Comparison of ENCODE assay signal across 9 cellular contexts in genomic region chr14:68968721-68969120, GRCh38. TPM values are rescaled to one million over a fixed set of nuclear protein-coding genes. Genes with fewer than 3 reads are reported as not detected.
DNase-seq lines count a peak whose midpoint lies in the region; ATAC-seq and TF ChIP-seq lines count a peak whose summit lies in the region.
"Had no signal": no experiment of that assay in that cellular context is flagged by ENCODE, and none has a peak within 500 bp of the region (broad histone marks: within the 10 kb centered on the region; RNA-seq: fewer than 3 reads in every experiment).

No MANE protein-coding gene starts in this region.

- H4K8ac ChIP-seq in H9 (replicated peaks; ENCODE audit: insufficient read length, low read depth, low read length), result no peak overlapping the region

- no CpG with 5 or more reads among the region's 4 CpGs for WGBS in H9 (ENCODE audit: extremely low coverage, insufficient read length, low lambda C conversion rate)
- 56 to 90% methylated on average over 1 to 4 of the region's 4 CpGs for WGBS in esophagus squamous epithelium, 2 donors
- WGBS in spleen, 5 donors, result 81 to 90% (median 89%) methylated on average over 4 of the region's 4 CpGs

- H3K27ac Mint-ChIP-seq in H9 (peak overlapping the region in 2 of 3 experiments; percentile 22 to 76; a peak in 2 of 7 replicates), T-cell (peak overlapping the region; percentile 99)

- H3K4ac ChIP-seq in H9 (ENCODE audit: low read depth, low read length), result no peak overlapping the region

- H2AK5ac ChIP-seq in H9 (ENCODE audit: insufficient read length, low read length), result no peak overlapping the region

- H3K36me3 Mint-ChIP-seq in H9 (ENCODE audit: insufficient read depth in 1 of 3, low read depth in 3 of 3) (peaks cover 15 to 30% (median 29%) of the 10 kb centered on the region in 3 experiments), T-cell (peaks cover 17% of the 10 kb centered on the region)

- no peak overlapping the region for H2BK15ac ChIP-seq in H9 (ENCODE audit: low read depth, low read length)

- no peaks in the 10 kb centered on the region for H3K27me3 ChIP-seq in H9 (ENCODE audit: insufficient read depth, low read length)
- no peaks in the 10 kb centered on the region for H3K27me3 ChIP-seq in esophagus squamous epithelium
- H3K27me3 ChIP-seq in spleen (replicated peaks in 1 of 7), result no peaks in the 10 kb centered on the region

- no peak overlapping the region for H3K4me3 ChIP-seq in esophagus squamous epithelium
- no peak overlapping the region for H3K4me3 ChIP-seq in spleen

- H3K79me2 ChIP-seq in H9 (ENCODE audit: insufficient read depth, low read length), result peaks cover 80% of the 10 kb centered on the region; the same call in 1 of the 2 replicates

- no peak overlapping the region for H3T11ph ChIP-seq in H9 (ENCODE audit: low read length)

- no peak overlapping the region for H3K9ac ChIP-seq in H9 (ENCODE audit: extremely low read depth, insufficient read length, low read length)

- peaks cover 17% of the 10 kb centered on the region for H3K79me1 ChIP-seq in H9 (ENCODE audit: insufficient read depth, low read depth, low read length, poor library complexity, severe bottlenecking)

- ATAC-seq in T-cell (replicated peaks in 1 of 4), result no peak

- no peak overlapping the region for H3K4me3 Mint-ChIP-seq in H9
- H3K4me3 Mint-ChIP-seq in T-cell, result peak overlapping the region; percentile 17 to 84 (median 72)

- H3K4me1 ChIP-seq in H9 (ENCODE audit: insufficient read depth, low read length) (peaks cover 22% of the 10 kb centered on the region), esophagus squamous epithelium (peaks cover 28 to 100% (median 65%) of the 10 kb centered on the region in 3 donors), spleen (peaks cover 9 to 95% (median 61%) of the 10 kb centered on the region in 6 donors)

- peaks cover 0 to 23% (median 2%) of the 10 kb centered on the region in 3 donors for H3K36me3 ChIP-seq in esophagus squamous epithelium
- H3K36me3 ChIP-seq in spleen, result peaks cover 0 to 28% (median 3%) of the 10 kb centered on the region in 6 donors

- H4K20me1 ChIP-seq in H9 (ENCODE audit: control insufficient read depth, insufficient read depth, insufficient read length), result no peaks in the 10 kb centered on the region

- TF ChIP-seq POLR2A in esophagus squamous epithelium (IDR thresholded peaks at IDR 0.05) (no peak), spleen (IDR thresholded peaks at IDR 0.05) (no peak)

- H3K18ac ChIP-seq in H9 (ENCODE audit: insufficient read length, low read depth, low read length), result no peak overlapping the region

- intact Hi-C loops in esophagus squamous epithelium (cut with DNase I) (no loop called here), spleen (cut with DNase I; ENCODE audit: low total_unique reads) (no loop called here)

- no peak overlapping the region for H2BK120ac ChIP-seq in H9 (ENCODE audit: low read depth, low read length, poor library complexity, severe bottlenecking)

- H2BK20ac ChIP-seq in H9 (ENCODE audit: low read depth, low read length, poor library complexity, severe bottlenecking), result no peak overlapping the region

- no peaks in the 10 kb centered on the region for H3K23me2 ChIP-seq in H9 (ENCODE audit: insufficient read length, low read depth, low read length, poor library complexity, severe bottlenecking)

- no peak for DNase-seq in H9
- DNase-seq in T-cell, result no peak
- DNase-seq in esophagus squamous epithelium (lab: John Stamatoyannopoulos, UW), result no peak
- peak; percentile 28 for DNase-seq in spleen
- DNase-seq in GM19238 (ENCODE audit: insufficient read length, low spot score), result no peak
- no peak for DNase-seq in NCI-H226
- no peak for DNase-seq in OCI-M1 (lab: John Stamatoyannopoulos, UW)
- DNase-seq: islet precursor cell, MV-4-11 had no signal

- H3K56ac ChIP-seq in H9 (ENCODE audit: insufficient read length, low read depth, low read length), result no peak overlapping the region

- H2AFZ ChIP-seq in H9 (ENCODE audit: low read length), result no peak overlapping the region

- no peaks in the 10 kb centered on the region for H3K27me3 Mint-ChIP-seq in H9 (ENCODE audit: low read depth)
- no peaks in the 10 kb centered on the region for H3K27me3 Mint-ChIP-seq in T-cell

- TF ChIP-seq CTCF in H9 (conservative IDR thresholded peaks at IDR 0.05), result no peak
- no peak for TF ChIP-seq CTCF in esophagus squamous epithelium (IDR thresholded peaks at IDR 0.05)
- TF ChIP-seq CTCF in spleen (IDR thresholded peaks at IDR 0.05 in 8 of 11, conservative IDR thresholded peaks at IDR 0.05 in 3 of 11), result no peak

- CTCF ChIA-PET in T-cell (lab: Charles Lee), result interaction anchor here in 1 of 2 donors (1.5 kb wide), 1 partner anchor 57 kb away, joined by 4 read pairs; no protein-coding TSS in a partner anchor

- no peak overlapping the region for H4K5ac ChIP-seq in H9 (ENCODE audit: insufficient read length, low read depth, low read length)

- H4K91ac ChIP-seq in H9 (ENCODE audit: insufficient read length, low read depth, low read length), result no peak overlapping the region

- H3K27ac ChIP-seq in H9 (ENCODE audit: insufficient read length, low read depth, low read length) (no peak overlapping the region), esophagus squamous epithelium (peak overlapping the region in 3 of 4 donors; percentile 57 to 97 (median 97)), spleen (peak overlapping the region in 5 of 8 donors; percentile 29 to 75 (median 62))

- H3K14ac ChIP-seq in H9 (ENCODE audit: insufficient read depth, low read length), result no peak overlapping the region; the same call in 1 of the 2 replicates

- POLR2A ChIA-PET in T-cell (lab: Charles Lee), result interaction anchor here (1.1 to 1.6 kb wide), 2 partner anchors 9 to 11 kb away, joined by 4 to 6 read pairs; partner anchors contain the start of gene ACTN1 (in 1 of the 2)

- no peak overlapping the region for H2BK5ac ChIP-seq in H9 (ENCODE audit: insufficient read length, low read length)

- H3K9me3 Mint-ChIP-seq in H9 (no peaks in the 10 kb centered on the region), T-cell (peaks cover 0 to 4% (median 0%) of the 10 kb centered on the region in 3 donors)

- H3K4me1 Mint-ChIP-seq in H9 (peaks cover 75 to 77% of the 10 kb centered on the region in 2 experiments), T-cell (peaks cover 92 to 97% (median 96%) of the 10 kb centered on the region in 3 donors)

- H3K9me3 ChIP-seq in H9 (ENCODE audit: control insufficient read depth, low read depth, low read length) (no peaks in the 10 kb centered on the region), esophagus squamous epithelium (no peaks in the 10 kb centered on the region), spleen (peaks cover 0 to 10% (median 4%) of the 10 kb centered on the region in 8 donors)

- no peak overlapping the region for H2BK12ac ChIP-seq in H9 (ENCODE audit: insufficient read length, low read depth, low read length)

- no peak overlapping the region for H3K23ac ChIP-seq in H9 (ENCODE audit: insufficient read length, low read depth, low read length)

- no peak overlapping the region for H3K4me2 ChIP-seq in H9 (ENCODE audit: insufficient read depth, insufficient read length, low read length)

RNA-seq across cellular contexts. Expression of gene ACTN1, which starts 10.4 kb away (rescaled TPM):
- total RNA-seq in H9 (2021), result 218 and 219 TPM in 2 replicates
- 100 to 1,000 TPM in 4 of 5 donors, 10 to 100 TPM in 1; 84.8 to 219 (median 122) TPM for total RNA-seq in T-cell
- 100 to 1,000 TPM; 118 to 145 (median 131) TPM for total RNA-seq in esophagus squamous epithelium
- 100 to 1,000 TPM in 5 of 7 donors, 10 to 100 TPM in 2; 87.3 to 315 (median 121) TPM for total RNA-seq in spleen
- polyA plus RNA-seq in spleen, result 10 to 100 TPM; 15.4 to 33.0 (median 26.0) TPM

Comparison
In these comparisons a context has a peak if more than half of its experiments do, and no peak if none do; other contexts are left out.
1. H3K4me3 Mint-ChIP-seq: peak in T-cell (3 of 3); none in H9 (0 of 2).